In the genomic region with DNA sequence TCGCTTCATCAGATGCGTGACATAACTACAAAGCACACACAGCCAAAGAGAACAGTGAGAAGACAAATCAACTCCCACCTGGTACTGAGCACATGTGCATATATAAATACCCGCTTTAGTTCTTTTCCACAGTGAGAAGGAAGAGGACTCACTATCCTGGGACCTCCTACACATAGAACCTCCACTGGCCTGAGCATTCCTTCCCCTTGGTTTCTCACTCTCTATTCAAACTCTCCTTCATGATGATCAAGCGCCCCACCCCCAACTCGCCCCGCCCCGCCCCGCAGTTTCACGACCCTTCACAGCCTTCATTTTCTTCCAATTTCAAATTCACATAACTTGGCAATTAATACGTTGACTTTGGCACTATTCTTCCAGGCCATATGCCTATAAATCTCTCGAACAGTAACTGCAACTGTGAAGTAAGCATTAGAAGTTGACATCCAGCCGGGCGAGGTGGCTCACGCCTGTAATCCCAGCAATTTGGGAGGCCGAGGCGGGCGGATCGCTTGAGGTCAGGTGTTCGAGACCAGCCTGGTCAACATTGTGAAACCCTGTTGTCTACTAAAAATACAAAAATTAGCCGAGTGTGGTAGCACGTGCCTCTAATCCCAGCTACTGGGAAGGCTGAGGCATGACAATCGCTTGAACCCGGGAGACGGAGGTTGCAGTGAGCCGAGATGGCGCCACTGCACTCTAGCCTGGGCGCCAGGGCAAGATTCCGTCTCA, we compare ENCODE assay signal across 8 cellular contexts. TPM values are rescaled to one million over a fixed set of nuclear protein-coding genes. Genes with fewer than 3 reads are reported as not detected.
DNase-seq lines count a peak whose midpoint lies in the region; ATAC-seq, FAIRE-seq and TF ChIP-seq lines count a peak whose summit lies in the region.

No MANE protein-coding gene starts in this region.

- SMC1A ChIA-PET in GM12878 (lab: Charles Lee; ENCODE audit: uncharacterized antibody, unreplicated experiment) = interaction anchor here (0.9 to 1.5 kb wide), 5 partner anchors 8 to 461 kb away, joined by 3 to 6 read pairs (median 3); no protein-coding TSS in a partner anchor

- peak overlapping the region; percentile 96 for H3K27ac Mint-ChIP-seq in activated naive CD4-positive, alpha-beta T cell treated with anti-CD3 and anti-CD28 coated beads for 36 hours
- peak overlapping the region; percentile 94 for H3K27ac Mint-ChIP-seq in type B pancreatic cell

- TF ChIP-seq RAD21 in GM12878 (IDR thresholded peaks at IDR 0.05; ENCODE audit: insufficient read depth, low read depth, low read length) = no peak

- H3K27ac ChIP-seq in GM12878 (ENCODE audit: control insufficient read depth, insufficient read depth) (peak overlapping the region; percentile 81), lung (ENCODE audit: low read depth in 1 of 2, low read length in 1 of 2) (peak overlapping the region in 1 of 2 donors; percentile 50), substantia nigra (ENCODE audit: low read depth, low read length, poor library complexity, severe bottlenecking) (no peak overlapping the region)

- no peak for TF ChIP-seq EP300 in GM12878 (IDR thresholded peaks at IDR 0.05; ENCODE audit: borderline replicate concordance in 1 of 2, control insufficient read depth in 1 of 2, low read depth in 2 of 2, low read length in 2 of 2)

- no peak overlapping the region for H2AFZ ChIP-seq in GM12878 (ENCODE audit: control insufficient read depth, low read depth, low read length)

- in situ Hi-C loops in GM12878 (cut with MboI) = loop anchor here (5.0 kb wide), 1 partner anchor 448 kb away; a partner anchor contains a TSS

- peaks cover 24 to 39% of the 10 kb centered on the region in 2 experiments for H3K36me3 ChIP-seq in GM12878 (ENCODE audit: control insufficient read depth in 2 of 2, insufficient read depth in 2 of 2, low read length in 1 of 2)
- H3K36me3 ChIP-seq in lung (ENCODE audit: control insufficient read depth in 2 of 2, insufficient read depth in 2 of 2, low read length in 2 of 2) = peaks cover 25 to 27% of the 10 kb centered on the region in 2 donors

- POLR2A ChIA-PET in GM12878 (lab: Charles Lee) = interaction anchor here (1.2 to 3.3 kb wide), 3 partner anchors 8 to 273 kb away, joined by 3 to 11 read pairs (median 8); no protein-coding TSS in a partner anchor

- WGBS in GM12878 (ENCODE audit: insufficient coverage, insufficient replicate concordance, low lambda C conversion rate, missing lambda C conversion rate) = under 1% methylated on average over 28 of the region's 28 CpGs
- WGBS in lung, 2 donors = 22 to 25% methylated on average over 28 of the region's 28 CpGs

- H3K4me2 ChIP-seq in GM12878 (ENCODE audit: control insufficient read depth, insufficient read depth) = peak overlapping the region; percentile 90

- intact Hi-C loops in activated naive CD4-positive, alpha-beta T cell treated with anti-CD3 and anti-CD28 coated beads for 36 hours (cut with micrococcal nuclease) = no loop called here
- intact Hi-C loops in GM12878 (cut with micrococcal nuclease; ENCODE audit: unreplicated experiment) = loop anchor here (10.0 kb wide), 2 partner anchors 296 to 666 kb away; a partner anchor contains a TSS

- H3K27me3 ChIP-seq in GM12878 (replicated peaks in 1 of 2; ENCODE audit: control insufficient read depth in 2 of 2, insufficient read depth in 2 of 2, low read length in 1 of 2) (no peaks in the 10 kb centered on the region), lung (ENCODE audit: control insufficient read depth, insufficient read depth) (no peaks in the 10 kb centered on the region)

- RAD21 ChIA-PET in GM12878 (lab: Charles Lee; ENCODE audit: unreplicated experiment) = no interaction called here

- peak overlapping the region; percentile 99 for H3K9ac ChIP-seq in GM12878 (ENCODE audit: control insufficient read depth, insufficient read depth, low read length)

- ATAC-seq in GM12878 (no peak), lung (ENCODE audit: insufficient read depth, low FRiP score) (no peak)

- peaks cover 50% of the 10 kb centered on the region for H3K79me2 ChIP-seq in GM12878 (ENCODE audit: control insufficient read depth, insufficient read depth, low read length)

- CTCF ChIA-PET in activated naive CD4-positive, alpha-beta T cell treated with anti-CD3 and anti-CD28 coated beads for 36 hours (lab: Charles Lee) = interaction anchor here (0.6 to 2.3 kb wide), 4 partner anchors 8 to 1590 kb away, joined by 3 to 17 read pairs (median 8); no protein-coding TSS in a partner anchor
- CTCF ChIA-PET in GM12878 (lab: Yijun Ruan, JAX) = interaction anchor here (0.6 to 5.3 kb wide), 7 partner anchors 8 to 461 kb away, joined by 3 to 52 read pairs (median 5); a partner anchor contains a TSS

- no peaks in the 10 kb centered on the region for H3K9me3 Mint-ChIP-seq in activated naive CD4-positive, alpha-beta T cell treated with anti-CD3 and anti-CD28 coated beads for 36 hours
- no peaks in the 10 kb centered on the region for H3K9me3 Mint-ChIP-seq in type B pancreatic cell

- H3K4me3 ChIP-seq in GM12878 (peak overlapping the region; percentile 99), lung (peak overlapping the region; percentile 93)

- peaks cover 39% of the 10 kb centered on the region for H3K4me1 Mint-ChIP-seq in activated naive CD4-positive, alpha-beta T cell treated with anti-CD3 and anti-CD28 coated beads for 36 hours (ENCODE audit: low read depth)
- peaks cover 22% of the 10 kb centered on the region for H3K4me1 Mint-ChIP-seq in type B pancreatic cell (ENCODE audit: unreplicated experiment)

- peaks cover 14% of the 10 kb centered on the region for H4K20me1 ChIP-seq in GM12878 (ENCODE audit: control insufficient read depth, insufficient read depth)

- no peak for FAIRE-seq in GM12878 (lab: Jason Lieb, UNC)

- no peaks in the 10 kb centered on the region for H3K9me3 ChIP-seq in GM12878 (replicated peaks; ENCODE audit: control insufficient read depth, insufficient read depth, low read length)
- no peaks in the 10 kb centered on the region for H3K9me3 ChIP-seq in lung (ENCODE audit: control insufficient read depth in 2 of 2, insufficient read depth in 1 of 2, low read length in 1 of 2)

- TF ChIP-seq CTCF in GM12878 (IDR thresholded peaks at IDR 0.05 in 2 of 3, conservative IDR thresholded peaks at IDR 0.05 in 1 of 3; ENCODE audit: control insufficient read depth in 2 of 3, extremely low read depth in 1 of 3, insufficient read depth in 1 of 3, low read depth in 3 of 3, low read length in 3 of 3) (no peak), lung (IDR thresholded peaks at IDR 0.05; ENCODE audit: control extremely low read depth, extremely low read depth) (no peak), type B pancreatic cell (conservative IDR thresholded peaks at IDR 0.05) (no peak)

- TSS peak; percentile 70 for BruUV-seq in GM12878 (replicated peaks; lab: Mats Ljungman, UMichigan)

- peaks cover 62% of the 10 kb centered on the region for H3K36me3 Mint-ChIP-seq in activated naive CD4-positive, alpha-beta T cell treated with anti-CD3 and anti-CD28 coated beads for 36 hours (ENCODE audit: low read depth)
- peaks cover 39% of the 10 kb centered on the region for H3K36me3 Mint-ChIP-seq in type B pancreatic cell

- no peak for DNase-seq in activated naive CD4-positive, alpha-beta T cell treated with anti-CD3 and anti-CD28 coated beads for 36 hours
- no peak for DNase-seq in activated naive CD4-positive, alpha-beta T cell treated with anti-CD3 and anti-CD28 coated beads, Interleukin-2, amount 50 U/mL, for 16 hours
- DNase-seq in GM12878 (ENCODE audit: low read depth, low spot score) (no peak), lung (ENCODE audit: low spot score) (no peak), type B pancreatic cell (ENCODE audit: extremely low spot score, unreplicated experiment) (no peak), Ammon's horn (ENCODE audit: low spot score) (no peak), substantia nigra (lab: John Stamatoyannopoulos, UW) (no peak)
- no peak for DNase-seq in effector CD4-positive, alpha-beta T cell

- H3K27me3 Mint-ChIP-seq in activated naive CD4-positive, alpha-beta T cell treated with anti-CD3 and anti-CD28 coated beads for 36 hours (ENCODE audit: low read depth) = no peaks in the 10 kb centered on the region
- no peaks in the 10 kb centered on the region for H3K27me3 Mint-ChIP-seq in type B pancreatic cell

- TF ChIP-seq POLR2A in GM12878 (IDR thresholded peaks at IDR 0.05; ENCODE audit: low read depth, low read length) = no peak

- H3K4me3 Mint-ChIP-seq in activated naive CD4-positive, alpha-beta T cell treated with anti-CD3 and anti-CD28 coated beads for 36 hours = peak overlapping the region; percentile 85
- peak overlapping the region; percentile 96 for H3K4me3 Mint-ChIP-seq in type B pancreatic cell

- H3K4me1 ChIP-seq in GM12878 (ENCODE audit: control insufficient read depth, insufficient read depth, low read length) = 0 out of 2 replicates have a peak, but pooled peaks cover 2% of the 10 kb centered on the region
- H3K4me1 ChIP-seq in lung (ENCODE audit: control insufficient read depth in 2 of 2, insufficient read depth in 2 of 2, low read length in 2 of 2) = peaks cover 0 to 8% of the 10 kb centered on the region in 2 donors

TF ChIP-seq in GM12878, 131 proteins besides CTCF, POLR2A, EP300 and RAD21 (continues in another document):
- peak; percentile 16; the same call in 1 of the 2 replicates for TF ChIP-seq TAF1 (IDR thresholded peaks at IDR 0.05; ENCODE audit: borderline replicate concordance, low read depth, low read length)

RNA-seq across cellular contexts. Expression of a gene that starts 1.1 kb away (rescaled TPM):
- 1,000 to 10,000 TPM; 3,025 to 3,069 TPM for total RNA-seq in activated naive CD4-positive, alpha-beta T cell treated with anti-CD3 and anti-CD28 coated beads for 36 hours
- total RNA-seq in GM12878 (2013; cell fraction: nucleolus; rRNA removed) = 481 and 582 TPM in 2 replicates
- 5,088 and 5,187 TPM in 2 replicates for total RNA-seq in GM12878 (2014; rRNA removed)
- 7,557 and 7,879 TPM in 2 replicates for total RNA-seq in GM12878 (2014; rRNA removed; fragmentation: Illumina TruSeq; extraction: Trizol)
- total RNA-seq in GM12878 (2021) = 2,781 and 2,861 TPM in 2 replicates
- 17,491 TPM for polyA plus RNA-seq in GM12878 (2011; ENCODE audit: low read depth)
- polyA plus RNA-seq in GM12878 (2011; rRNA removed) = 5,480 and 5,843 TPM in 2 replicates
- 5,210 and 5,386 TPM in 2 replicates for polyA plus RNA-seq in GM12878 (2011; cell fraction: cytosol; rRNA removed)
- polyA plus RNA-seq in GM12878 (2011; cell fraction: nucleus; rRNA removed) = 1,504 and 1,515 TPM in 2 replicates
- polyA plus RNA-seq in GM12878 (2012) = 6,753 and 7,585 TPM in 2 replicates
- 3,851 and 4,093 TPM in 2 replicates for polyA plus RNA-seq in GM12878 (2014; fragmentation: Illumina TruSeq; extraction: Trizol)
- polyA plus RNA-seq in GM12878 (2014; fragmentation: Nextera tagmentation; extraction: Ambion mirVana) = 1,000 to 10,000 TPM; 2,736 to 3,665 TPM
- polyA plus RNA-seq in GM12878 (2014; rRNA removed) = 7,788 and 7,871 TPM in 2 replicates
- polyA plus RNA-seq in GM12878 (2016; fragmentation: Nextera tagmentation; extraction: Ambion mirVana) = 1,000 to 10,000 TPM; 1,223 to 1,264 TPM
- polyA minus RNA-seq in GM12878 (2011; rRNA and poly(A)+ RNA removed) = 1,047 and 1,094 TPM in 2 replicates
- polyA minus RNA-seq in GM12878 (2011; cell fraction: cytosol; rRNA and poly(A)+ RNA removed) = 683 and 745 TPM in 2 replicates
- polyA minus RNA-seq in GM12878 (2011; cell fraction: nucleus; rRNA and poly(A)+ RNA removed) = 264 and 438 TPM in 2 replicates
- 1,000 to 10,000 TPM; 1,181 to 1,750 TPM for total RNA-seq in lung
- polyA plus RNA-seq in lung = 1,000 to 10,000 TPM; 3,085 to 4,573 TPM
- 2,088 and 2,219 TPM in 2 replicates for total RNA-seq in type B pancreatic cell (ENCODE audit: low replicate concordance)
